ENCODE assay signal across 12 cellular contexts in the genomic region with DNA sequence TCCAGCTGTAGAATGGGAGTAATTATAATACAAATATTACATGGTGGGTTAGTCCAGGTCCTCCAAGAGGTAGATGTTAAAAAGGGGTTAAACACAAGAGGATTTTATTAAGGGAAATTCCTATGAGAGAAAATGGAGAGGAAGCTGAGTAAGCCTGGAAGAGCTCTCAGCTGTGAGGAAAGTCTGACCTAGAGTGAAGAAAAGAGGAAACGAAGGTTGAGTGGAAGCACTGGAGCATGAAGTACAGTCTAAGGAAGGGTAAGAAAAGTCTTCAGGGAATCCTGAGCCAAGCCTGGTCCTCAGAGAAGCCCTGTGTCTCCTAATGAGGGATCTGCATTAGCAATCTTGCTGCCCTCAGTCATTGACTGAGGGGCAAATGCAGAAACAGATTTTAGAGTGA.
A peak's percentile ranks its signal among the peaks of the same experiment; 100 is the strongest.
DNase-seq lines count a peak whose midpoint lies in the region; ATAC-seq and TF ChIP-seq lines count a peak whose summit lies in the region.
"Had no signal": no experiment of that assay in that cellular context is flagged by ENCODE, and none has a peak within 500 bp of the region (broad histone marks: within the 10 kb centered on the region; RNA-seq: fewer than 3 reads in every experiment).

No MANE protein-coding gene starts in this region.

- H3K27me3 ChIP-seq in OCI-LY3 (ENCODE audit: low read depth, low read length), result no peaks in the 10 kb centered on the region

- H3K9ac ChIP-seq in OCI-LY3 (ENCODE audit: low read length), result no peak overlapping the region

- H3K4me1 Mint-ChIP-seq in stimulated activated naive B cell treated with anti-CD40 and anti-IgM and Interleukin-4, amounts not matched to agents 10 μg/mL and 1 μg/mL and 100 μg/mL, for 72 hours, result peaks cover 4 to 9% of the 10 kb centered on the region in 2 donors
- H3K4me1 Mint-ChIP-seq: stimulated activated effector memory CD8-positive, alpha-beta T cell treated with anti-CD3 and anti-CD28 coated beads, Interleukin-12 subunit alpha, Interleukin-12 subunit beta, amount 100 ng/mL, for 72 hours had no signal

- TF ChIP-seq CTCF in OCI-LY3 (IDR thresholded peaks at IDR 0.05; ENCODE audit: low read depth, low read length), result no peak

- ATAC-seq in GM19397 (IDR thresholded peaks at IDR 0.05; ENCODE audit: unreplicated experiment) (peak; percentile 55), HG02973 (IDR thresholded peaks at IDR 0.05; ENCODE audit: unreplicated experiment) (peak; percentile 72)
- ATAC-seq in stimulated activated naive B cell treated with anti-CD40 and anti-IgM and Interleukin-4, amounts not matched to agents 10 μg/mL and 1 μg/mL and 100 μg/mL, for 72 hours (replicated peaks), result peak; percentile 72 to 84
- ATAC-seq: stimulated activated effector memory CD8-positive, alpha-beta T cell treated with anti-CD3 and anti-CD28 coated beads, Interleukin-12 subunit alpha, Interleukin-12 subunit beta, amount 100 ng/mL, for 72 hours had no signal

- H3K4me2 ChIP-seq in OCI-LY3 (ENCODE audit: low read length), result peak overlapping the region; percentile 37

- H3K9me3 Mint-ChIP-seq in stimulated activated naive B cell treated with anti-CD40 and anti-IgM and Interleukin-4, amounts not matched to agents 10 μg/mL and 1 μg/mL and 100 μg/mL, for 72 hours, result no peaks in the 10 kb centered on the region

- no peaks in the 10 kb centered on the region for H3K79me2 ChIP-seq in OCI-LY3 (ENCODE audit: low read length)

- no peaks in the 10 kb centered on the region for H3K36me3 ChIP-seq in OCI-LY3 (replicated peaks; ENCODE audit: low read depth, low read length)
- H3K36me3 ChIP-seq: left ventricle myocardium inferior had no signal

- H3K27ac Mint-ChIP-seq in stimulated activated naive B cell treated with anti-CD40 and anti-IgM and Interleukin-4, amounts not matched to agents 10 μg/mL and 1 μg/mL and 100 μg/mL, for 72 hours, result no peak overlapping the region
- H3K27ac Mint-ChIP-seq: stimulated activated effector memory CD8-positive, alpha-beta T cell treated with anti-CD3 and anti-CD28 coated beads, Interleukin-12 subunit alpha, Interleukin-12 subunit beta, amount 100 ng/mL, for 72 hours had no signal

- H4K20me1 ChIP-seq in OCI-LY3 (ENCODE audit: insufficient read depth, low read length), result no peaks in the 10 kb centered on the region

- no peak overlapping the region for H3K4me3 Mint-ChIP-seq in stimulated activated naive B cell treated with anti-CD40 and anti-IgM and Interleukin-4, amounts not matched to agents 10 μg/mL and 1 μg/mL and 100 μg/mL, for 72 hours
- H3K4me3 Mint-ChIP-seq: stimulated activated effector memory CD8-positive, alpha-beta T cell treated with anti-CD3 and anti-CD28 coated beads, Interleukin-12 subunit alpha, Interleukin-12 subunit beta, amount 100 ng/mL, for 72 hours had no signal

- H3K36me3 Mint-ChIP-seq in stimulated activated naive B cell treated with anti-CD40 and anti-IgM and Interleukin-4, amounts not matched to agents 10 μg/mL and 1 μg/mL and 100 μg/mL, for 72 hours, result no peaks in the 10 kb centered on the region
- H3K36me3 Mint-ChIP-seq: stimulated activated effector memory CD8-positive, alpha-beta T cell treated with anti-CD3 and anti-CD28 coated beads, Interleukin-12 subunit alpha, Interleukin-12 subunit beta, amount 100 ng/mL, for 72 hours had no signal

- H2AFZ ChIP-seq in OCI-LY3 (ENCODE audit: low read depth, low read length), result no peak overlapping the region

- H3K27me3 Mint-ChIP-seq in stimulated activated naive B cell treated with anti-CD40 and anti-IgM and Interleukin-4, amounts not matched to agents 10 μg/mL and 1 μg/mL and 100 μg/mL, for 72 hours, result no peaks in the 10 kb centered on the region

- no peaks in the 10 kb centered on the region for H3K9me3 ChIP-seq in OCI-LY3 (ENCODE audit: insufficient read depth, low read length)
- H3K9me3 ChIP-seq: left ventricle myocardium inferior had no signal

- no peak overlapping the region for H3K27ac ChIP-seq in OCI-LY3 (ENCODE audit: low read length)
- H3K27ac ChIP-seq: left ventricle myocardium inferior had no signal

- no peak for DNase-seq in stimulated activated naive B cell treated with anti-CD40 and anti-IgM and Interleukin-4, amounts not matched to agents 10 μg/mL and 1 μg/mL and 100 μg/mL, for 72 hours
- DNase-seq in NCI-H2029 treated with DMSO at 0.1 percent for 48 hours (lab: John Stamatoyannopoulos, UW) (no peak), NCI-H2227 treated with DMSO at 0.1 percent for 48 hours (lab: John Stamatoyannopoulos, UW) (no peak)
- no peak for DNase-seq in activated CD4-positive, alpha-beta T cell treated with anti-CD3 and anti-CD28 coated beads, Interleukin-2, amount 50 U/mL, for 48 hours
- DNase-seq: activated gamma-delta T cell treated with Interleukin-2 at 50 U/mL for 16 hours, left ventricle myocardium inferior, NCI-H524 treated with DMSO at 0.1 percent for 48 hours, occipital lobe had no signal

- no peak overlapping the region for H3K4me3 ChIP-seq in OCI-LY3 (ENCODE audit: low read length)
- H3K4me3 ChIP-seq: left ventricle myocardium inferior had no signal

- peaks cover 11% of the 10 kb centered on the region for H3K4me1 ChIP-seq in OCI-LY3 (ENCODE audit: low read length)
- H3K4me1 ChIP-seq: left ventricle myocardium inferior had no signal
